8 cellular contexts compared by ENCODE assay signal in the genomic region with DNA sequence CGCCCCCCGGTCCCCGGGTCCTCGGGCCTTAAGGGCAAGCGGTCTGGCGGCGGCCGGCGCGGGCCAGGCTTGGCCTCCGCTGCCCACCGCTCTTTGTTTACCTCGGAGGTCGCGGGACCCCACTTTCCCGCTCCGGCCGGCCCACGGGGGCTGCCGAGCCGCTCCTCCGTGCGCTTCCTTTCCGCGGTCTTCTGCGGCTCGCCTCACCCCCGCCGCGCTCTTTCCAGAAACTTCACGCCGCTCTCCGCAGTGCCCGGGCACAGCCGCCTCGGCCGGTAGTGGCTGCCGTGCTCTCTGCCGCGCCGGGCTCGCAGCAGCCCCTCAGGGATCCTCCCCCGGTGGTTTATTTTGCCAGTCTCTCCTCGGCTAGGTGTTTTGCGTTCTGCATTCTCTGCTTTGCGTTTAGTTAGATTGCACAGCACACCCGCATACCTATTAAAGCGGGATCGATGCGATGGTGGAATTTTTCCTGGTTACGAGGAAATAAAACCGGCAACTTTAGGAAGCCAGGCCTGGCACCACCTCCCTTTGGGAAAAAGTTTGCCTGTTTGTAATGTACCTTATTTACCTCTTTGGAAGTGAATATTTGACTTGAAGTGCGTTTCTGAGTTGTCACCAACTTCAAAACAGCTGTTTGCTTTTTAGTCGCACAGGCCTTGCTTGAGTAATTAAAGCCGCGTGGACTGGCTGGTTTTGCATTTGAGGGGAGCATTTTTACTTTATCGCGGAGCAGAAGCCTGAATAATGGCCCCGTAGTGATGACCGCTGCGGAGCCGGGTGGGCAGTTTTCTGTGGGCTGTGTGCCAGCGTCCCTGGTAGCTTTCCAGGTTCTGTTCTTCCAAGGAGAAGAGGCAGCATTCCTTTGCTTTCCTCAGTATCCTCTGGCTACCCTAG. TPM values are rescaled to one million over a fixed set of nuclear protein-coding genes. Genes with fewer than 3 reads are reported as not detected.
DNase-seq lines count a peak whose midpoint lies in the region; ATAC-seq, FAIRE-seq and TF ChIP-seq lines count a peak whose summit lies in the region.

No MANE protein-coding gene starts in this region.

- POLR2A ChIA-PET in A549 (lab: Yijun Ruan, JAX) (no interaction called here), PC-3 (lab: Charles Lee; ENCODE audit: unreplicated experiment) (no interaction called here)

- H3K27ac ChIP-seq in A549 (peak overlapping the region; percentile 96), PC-3 (ENCODE audit: low read length) (peak overlapping the region; percentile 68), temporal lobe (ENCODE audit: low read depth, low read length) (peak overlapping the region; percentile 88)

- H3K4me1 ChIP-seq in A549 (peaks cover 44% of the 10 kb centered on the region), PC-3 (ENCODE audit: insufficient read depth, low read length) (peaks cover 18% of the 10 kb centered on the region; the same call in 1 of the 2 replicates)

- intact Hi-C loops in PC-3 (cut with micrococcal nuclease), result loop anchor here (1.0 to 10.0 kb wide), 3 partner anchors 27 to 247 kb away; partner anchors contain the start of genes KBTBD6 and WBP4

- ATAC-seq in A549 (peak; percentile 76 to 78; a peak in 5 of 6 replicates), GM18861 (IDR thresholded peaks at IDR 0.05; ENCODE audit: unreplicated experiment) (peak; percentile 29), HG03103 (IDR thresholded peaks at IDR 0.05; ENCODE audit: low read depth, unreplicated experiment) (peak; percentile 35), PC-3 (peak; percentile 56)

- TF ChIP-seq EP300 in A549 (IDR thresholded peaks at IDR 0.05), result no peak

- FAIRE-seq in A549 (lab: Jason Lieb, UNC), result no peak

- peak overlapping the region; percentile 90 for H3K27ac Mint-ChIP-seq in nephron progenitor cell

- H3K27me3 ChIP-seq in PC-3 (ENCODE audit: low read length), result no peaks in the 10 kb centered on the region

- H3K4me3 ChIP-seq in A549 (peak overlapping the region; percentile 98), PC-3 (ENCODE audit: low read length) (peak overlapping the region; percentile 89), fibroblast of villous mesenchyme (ENCODE audit: low read depth, low read length) (peak overlapping the region; percentile 98)

- peaks cover 36% of the 10 kb centered on the region for H3K4me1 Mint-ChIP-seq in nephron progenitor cell

- peaks cover 10% of the 10 kb centered on the region for H3K36me3 Mint-ChIP-seq in nephron progenitor cell (ENCODE audit: low read depth)

- peak overlapping the region; percentile 52 for H2AFZ ChIP-seq in PC-3 (ENCODE audit: low read length)

- DNase-seq in A549 (ENCODE audit: low read depth in 1 of 2, low spot score in 1 of 2) (peak in 1 of 2 experiments; percentile 6), PC-3 (peak; percentile 35), fibroblast of villous mesenchyme (ENCODE audit: low read depth) (peak; percentile 58), nephron progenitor cell (peak; percentile 62)
- DNase-seq in activated T-helper 9 cell treated with anti-CD3 and anti-CD28 coated beads, Interleukin-2, amount 50 U/mL, for 16 hours (ENCODE audit: low read depth), result peak; percentile 41

- TF ChIP-seq CTCF in A549 (IDR thresholded peaks at IDR 0.05) (no peak), PC-3 (conservative IDR thresholded peaks at IDR 0.05; ENCODE audit: low read depth, low read length) (no peak), fibroblast of villous mesenchyme (IDR thresholded peaks at IDR 0.05; ENCODE audit: insufficient read depth, low read depth, low read length) (no peak), nephron progenitor cell (IDR thresholded peaks at IDR 0.05) (no peak)

- TF ChIP-seq POLR2A in A549 (IDR thresholded peaks at IDR 0.05; ENCODE audit: low read length), result no peak

- no peak; a peak in 1 of 5 replicates for TF ChIP-seq RAD21 in A549 (conservative IDR thresholded peaks at IDR 0.05 in 1 of 2, IDR thresholded peaks at IDR 0.05 in 1 of 2)

- H3K79me2 ChIP-seq in PC-3 (ENCODE audit: low read length), result peaks cover 58% of the 10 kb centered on the region

- peak overlapping the region; percentile 71 for H3K4me2 ChIP-seq in A549
- peak overlapping the region; percentile 81 for H3K4me2 ChIP-seq in PC-3 (ENCODE audit: low read length)

- WGBS in A549 (ENCODE audit: missing lambda C conversion rate), result 1% methylated on average over 39 of the region's 63 CpGs

- H3K9ac ChIP-seq in PC-3 (ENCODE audit: low read length), result peak overlapping the region; percentile 98

- CTCF ChIA-PET in A549 (lab: Yijun Ruan, JAX), result interaction anchor here (0.8 kb wide), 1 partner anchor 147 kb away, joined by 3 read pairs; no protein-coding TSS in a partner anchor
- CTCF ChIA-PET in PC-3 (lab: Charles Lee), result no interaction called here

- no peaks in the 10 kb centered on the region for H3K9me2 ChIP-seq in PC-3 (replicated peaks; ENCODE audit: low read length)

- H4K20me1 ChIP-seq in PC-3 (ENCODE audit: low read length), result peaks cover 19% of the 10 kb centered on the region; the same call in 1 of the 2 replicates

- no peaks in the 10 kb centered on the region for H3F3A ChIP-seq in PC-3 (ENCODE audit: low read length, unreplicated experiment)

- H3K9me3 ChIP-seq in A549, result no peaks in the 10 kb centered on the region
- no peaks in the 10 kb centered on the region for H3K9me3 ChIP-seq in PC-3 (ENCODE audit: low read length)

- peak overlapping the region; percentile 98 for H3K4me3 Mint-ChIP-seq in nephron progenitor cell

- BruUV-seq in PC-3 (replicated peaks; lab: Mats Ljungman, UMichigan), result TSS peak; percentile 43

- H3K9me3 Mint-ChIP-seq in nephron progenitor cell, result peaks cover 3% of the 10 kb centered on the region

- H3K36me3 ChIP-seq in PC-3 (ENCODE audit: low read depth, low read length), result no peaks in the 10 kb centered on the region

- H3K27me3 Mint-ChIP-seq in nephron progenitor cell (ENCODE audit: low read depth, poor library complexity), result peaks cover 6% of the 10 kb centered on the region

TF ChIP-seq in A549, 52 proteins besides CTCF, POLR2A, EP300 and RAD21:
- TF ChIP-seq CBX2 (IDR thresholded peaks at IDR 0.05; ENCODE audit: borderline replicate concordance, low read depth), result no peak
- TF ChIP-seq BHLHE40 (IDR thresholded peaks at IDR 0.05; ENCODE audit: low read depth, low read length), result no peak
- no peak for TF ChIP-seq JUNB (IDR thresholded peaks at IDR 0.05)
- TF ChIP-seq MAX (IDR thresholded peaks at IDR 0.05), result no peak
- TF ChIP-seq GATA3 (IDR thresholded peaks at IDR 0.05; ENCODE audit: borderline replicate concordance), result no peak
- no peak for TF ChIP-seq MAFK (IDR thresholded peaks at IDR 0.05; ENCODE audit: partially characterized antibody)
- peak; percentile 9; the same call in 1 of the 2 replicates for TF ChIP-seq PHF8 (IDR thresholded peaks at IDR 0.05; ENCODE audit: borderline replicate concordance, low read depth)
TF ChIP-seq in A549: peak in this region for 1.

RNA-seq across cellular contexts. Expression of gene NAA16, which starts 0.8 kb away (rescaled TPM):
- polyA plus RNA-seq in A549 (2011; rRNA removed) (16.7 and 18.8 TPM in 2 replicates), A549 (2017; fragmentation: RNase III; extraction: RNeasy Plus Mini Kit Qiagen cat#74134 plus additional on column Dnase treatment) (10.4 to 10.5 TPM (median 10.5 TPM) in 3 replicates)
- polyA plus RNA-seq in A549 (2012; cell fraction: cytosol; rRNA removed), result 4.6 TPM in 2 replicates
- polyA plus RNA-seq in A549 (2012; cell fraction: nucleus; rRNA removed), result 7.2 and 12.3 TPM in 2 replicates
- polyA minus RNA-seq in A549 (2011; rRNA and poly(A)+ RNA removed), result 5.3 and 10.2 TPM in 2 replicates
- total RNA-seq in PC-3 (2014; rRNA removed) (9.8 and 11.3 TPM in 2 replicates), fibroblast of villous mesenchyme (14.8 and 24.2 TPM in 2 replicates), temporal lobe (35.7 TPM)

RNA-seq across cellular contexts. Expression of gene MTRF1, which starts 48.5 kb away (rescaled TPM):
- polyA plus RNA-seq in A549 (2011; rRNA removed) (15.2 and 16.1 TPM in 2 replicates), A549 (2017; fragmentation: RNase III; extraction: RNeasy Plus Mini Kit Qiagen cat#74134 plus additional on column Dnase treatment) (8.0 to 9.1 TPM (median 8.1 TPM) in 3 replicates)
- 3.8 and 4.1 TPM in 2 replicates for polyA plus RNA-seq in A549 (2012; cell fraction: cytosol; rRNA removed)
- polyA plus RNA-seq in A549 (2012; cell fraction: nucleus; rRNA removed), result 4.0 and 7.6 TPM in 2 replicates
- polyA minus RNA-seq in A549 (2011; rRNA and poly(A)+ RNA removed), result 5.9 and 10.4 TPM in 2 replicates
- total RNA-seq in PC-3 (2014; rRNA removed) (4.7 and 8.2 TPM in 2 replicates), fibroblast of villous mesenchyme (11.0 and 16.4 TPM in 2 replicates), temporal lobe (12.5 TPM)
